35 cellular contexts compared by ENCODE assay signal in the genomic region with DNA sequence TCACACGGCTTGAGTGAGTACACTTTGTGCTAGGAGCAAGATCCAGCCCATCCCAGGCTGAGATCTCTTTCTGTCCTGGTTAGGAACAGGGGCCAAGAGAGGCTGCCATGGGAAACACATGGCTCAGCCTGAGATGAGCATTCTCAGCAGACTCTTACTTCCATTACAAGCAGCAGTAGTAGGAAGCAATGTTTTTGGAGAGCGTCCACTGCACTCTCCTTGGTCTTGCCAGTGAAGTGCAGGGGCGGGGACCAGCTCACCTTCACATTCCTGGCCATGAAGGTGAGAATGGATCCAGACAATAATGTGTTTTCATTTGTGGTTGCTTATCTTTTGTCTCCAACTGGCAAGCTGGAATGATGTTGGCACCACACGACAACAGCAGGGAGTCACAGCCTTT. TPM values are rescaled to one million over a fixed set of nuclear protein-coding genes. Genes with fewer than 3 reads are reported as not detected.
DNase-seq lines count a peak whose midpoint lies in the region; ATAC-seq, FAIRE-seq and TF ChIP-seq lines count a peak whose summit lies in the region.
"Had no signal": no experiment of that assay in that cellular context is flagged by ENCODE, and none has a peak within 500 bp of the region (broad histone marks: within the 10 kb centered on the region; RNA-seq: fewer than 3 reads in every experiment).

No MANE protein-coding gene starts in this region.

- H3K4me1 ChIP-seq in Karpas-422 (ENCODE audit: low read length) (peaks cover 65% of the 10 kb centered on the region), astrocyte (ENCODE audit: insufficient read depth, low read length) (peaks cover 47% of the 10 kb centered on the region)
- peaks cover 38 to 53% of the 10 kb centered on the region in 2 donors for H3K4me1 ChIP-seq in naive thymus-derived CD4-positive, alpha-beta T cell (ENCODE audit: control insufficient read depth in 2 of 2, insufficient read depth in 2 of 2, low read length in 2 of 2)
- H3K4me1 ChIP-seq: psoas muscle, sigmoid colon had no signal

- H3K27me3 Mint-ChIP-seq in CD4-positive, alpha-beta T cell: no peaks in the 10 kb centered on the region
- peaks cover 3% of the 10 kb centered on the region for H3K27me3 Mint-ChIP-seq in astrocyte (ENCODE audit: low read depth, unreplicated experiment)
- no peaks in the 10 kb centered on the region for H3K27me3 Mint-ChIP-seq in naive thymus-derived CD4-positive, alpha-beta T cell
- peaks cover 2% of the 10 kb centered on the region for H3K27me3 Mint-ChIP-seq in endothelial cell (ENCODE audit: unreplicated experiment)
- H3K27me3 Mint-ChIP-seq: activated CD4-positive, alpha-beta T cell treated with anti-CD3 and anti-CD28 coated beads for 36 hours had no signal

- H3K9ac ChIP-seq in Karpas-422 (ENCODE audit: low read length) (peak overlapping the region; percentile 77), astrocyte (ENCODE audit: low read length) (no peak overlapping the region)

- H3K27ac Mint-ChIP-seq in CD4-positive, alpha-beta T cell: no peak overlapping the region
- H3K27ac Mint-ChIP-seq in astrocyte (ENCODE audit: unreplicated experiment) (no peak overlapping the region), endothelial cell (ENCODE audit: unreplicated experiment) (no peak overlapping the region)
- no peak overlapping the region for H3K27ac Mint-ChIP-seq in naive thymus-derived CD4-positive, alpha-beta T cell

- H2AFZ ChIP-seq in Karpas-422 (ENCODE audit: low read length): peak overlapping the region; percentile 77; the same call in 1 of the 2 replicates
- H2AFZ ChIP-seq in astrocyte (ENCODE audit: low read depth, low read length): no peak overlapping the region
- H2AFZ ChIP-seq: PC-9 had no signal

- no peaks in the 10 kb centered on the region for H3K9me3 Mint-ChIP-seq in CD4-positive, alpha-beta T cell
- H3K9me3 Mint-ChIP-seq in astrocyte (ENCODE audit: unreplicated experiment): no peaks in the 10 kb centered on the region
- peaks cover 0 to 4% (median 0%) of the 10 kb centered on the region in 11 donors for H3K9me3 Mint-ChIP-seq in naive thymus-derived CD4-positive, alpha-beta T cell
- no peaks in the 10 kb centered on the region for H3K9me3 Mint-ChIP-seq in endothelial cell (ENCODE audit: unreplicated experiment)

- H3K4me3 Mint-ChIP-seq in CD4-positive, alpha-beta T cell: peak overlapping the region; percentile 40
- no peak overlapping the region for H3K4me3 Mint-ChIP-seq in astrocyte (ENCODE audit: unreplicated experiment)
- H3K4me3 Mint-ChIP-seq in naive thymus-derived CD4-positive, alpha-beta T cell: peak overlapping the region in 3 of 10 donors; percentile 14 to 38 (median 32)
- no peak overlapping the region for H3K4me3 Mint-ChIP-seq in endothelial cell (ENCODE audit: unreplicated experiment)
- H3K4me3 Mint-ChIP-seq: activated CD4-positive, alpha-beta T cell treated with anti-CD3 and anti-CD28 coated beads for 36 hours had no signal

- CTCF ChIA-PET in CD4-positive, alpha-beta T cell (lab: Charles Lee): interaction anchor here (0.9 to 3.6 kb wide), 5 partner anchors 10 to 206 kb away, joined by 6 to 28 read pairs (median 7); no protein-coding TSS in a partner anchor
- CTCF ChIA-PET in naive thymus-derived CD4-positive, alpha-beta T cell (lab: Charles Lee): interaction anchor here (0.8 to 2.6 kb wide), 7 partner anchors 10 to 206 kb away, joined by 3 to 14 read pairs (median 6); no protein-coding TSS in a partner anchor

- no peak for TF ChIP-seq CTCF in CD4-positive, alpha-beta T cell (IDR thresholded peaks at IDR 0.05)
- TF ChIP-seq CTCF in astrocyte (IDR thresholded peaks at IDR 0.05; ENCODE audit: insufficient read depth, low read depth, low read length) (no peak), endothelial cell (IDR thresholded peaks at IDR 0.05; ENCODE audit: unreplicated experiment) (no peak)

- H3K4me2 ChIP-seq in Karpas-422 (ENCODE audit: low read depth, low read length, poor library complexity, severe bottlenecking) (peak overlapping the region; percentile 77), astrocyte (ENCODE audit: low read length) (peak overlapping the region; percentile 85)

- no peak for DNase-seq in CD4-positive, alpha-beta T cell
- DNase-seq in Karpas-422 (no peak), astrocyte (ENCODE audit: low read depth) (no peak), NOMO-1 treated with DMSO at 0.1 percent for 48 hours (lab: John Stamatoyannopoulos, UW; ENCODE audit: unreplicated experiment) (no peak), endothelial cell (ENCODE audit: low spot score) (no peak)
- no peak for DNase-seq in naive thymus-derived CD4-positive, alpha-beta T cell
- DNase-seq: activated CD4-positive, alpha-beta T cell treated with anti-CD3 and anti-CD28 coated beads for 36 hours; activated naive CD4-positive, alpha-beta T cell treated with Interleukin-2 at 50 U/mL for 16 hours; amygdala; DMS153; head of caudate nucleus; MG63; NCI-H1417 treated with DMSO at 0.1 percent for 48 hours; NCI-H446 treated with DMSO at 0.1 percent for 48 hours; PC-9; psoas muscle; sigmoid colon; stimulated activated CD4-positive, alpha-beta T cell treated with anti-CD3 and anti-CD28 coated beads, Interleukin-15, amount 100 ng/mL, for 24 hours; stimulated activated naive CD4-positive, alpha-beta T cell; upper lobe of right lung had no signal

- no peaks in the 10 kb centered on the region for H3K27me3 ChIP-seq in CD4-positive, alpha-beta T cell (ENCODE audit: control insufficient read depth, insufficient read depth, low read length)
- H3K27me3 ChIP-seq in Karpas-422 (ENCODE audit: low read length) (no peaks in the 10 kb centered on the region), astrocyte (ENCODE audit: insufficient read depth, low read length) (no peaks in the 10 kb centered on the region)
- no peaks in the 10 kb centered on the region for H3K27me3 ChIP-seq in naive thymus-derived CD4-positive, alpha-beta T cell (ENCODE audit: control insufficient read depth in 2 of 2, insufficient read depth in 2 of 2, low read length in 2 of 2)

- H3K79me2 ChIP-seq in Karpas-422 (ENCODE audit: low read length) (no peaks in the 10 kb centered on the region; the same call in 1 of the 2 replicates), astrocyte (ENCODE audit: insufficient read depth, low read length) (no peaks in the 10 kb centered on the region)

- no peak for FAIRE-seq in astrocyte (lab: Jason Lieb, UNC)
- FAIRE-seq: bronchial epithelial cell, HTR-8/SVneo, K562 had no signal

- no peaks in the 10 kb centered on the region for H3K36me3 ChIP-seq in Karpas-422 (ENCODE audit: insufficient read depth, low read length)
- H3K36me3 ChIP-seq in astrocyte (ENCODE audit: insufficient read depth, low read length): no peaks in the 10 kb centered on the region
- H3K36me3 ChIP-seq in naive thymus-derived CD4-positive, alpha-beta T cell (ENCODE audit: control insufficient read depth in 2 of 3, insufficient read depth in 3 of 3, low read length in 3 of 3): no peaks in the 10 kb centered on the region
- H3K36me3 ChIP-seq: HAP-1, MG63, neutrophil, sigmoid colon, suprapubic skin, upper lobe of right lung had no signal

- H4K20me1 ChIP-seq in Karpas-422 (ENCODE audit: insufficient read depth, low read depth, low read length): no peaks in the 10 kb centered on the region
- no peaks in the 10 kb centered on the region for H4K20me1 ChIP-seq in astrocyte (ENCODE audit: insufficient read depth, low read length)

- peak overlapping the region; percentile 63 for H3K4me3 ChIP-seq in Karpas-422 (ENCODE audit: low read length)
- H3K4me3 ChIP-seq in astrocyte (ENCODE audit: insufficient read depth, low read depth, low read length): no peak overlapping the region
- H3K4me3 ChIP-seq in naive thymus-derived CD4-positive, alpha-beta T cell (ENCODE audit: low read length): peak overlapping the region; percentile 50
- H3K4me3 ChIP-seq: HAP-1, K562, MG63, PC-9, psoas muscle, sigmoid colon, upper lobe of right lung had no signal

- ATAC-seq in CD4-positive, alpha-beta T cell (ENCODE audit: poor library complexity): no peak
- no peak for ATAC-seq in naive thymus-derived CD4-positive, alpha-beta T cell
- no peak for ATAC-seq in HG02840 (IDR thresholded peaks at IDR 0.05; ENCODE audit: low FRiP score, unreplicated experiment)
- ATAC-seq: K562, Right ventricle myocardium inferior, SK-N-SH treated with all-trans-retinoic acid at 6 μM for 48 hours, upper lobe of right lung had no signal

- intact Hi-C loops in CD4-positive, alpha-beta T cell (cut with DNase I, micrococcal nuclease): loop anchor here in 1 of 2 experiments (5.0 to 10.0 kb wide), 2 partner anchors 120 to 158 kb away; partner anchors contain the start of genes CCDC191 and QTRT2
- intact Hi-C loops in naive thymus-derived CD4-positive, alpha-beta T cell (cut with micrococcal nuclease): loop anchor here (1.0 to 10.0 kb wide), 19 partner anchors 19 to 1650 kb away; partner anchors contain the start of genes CCDC191 (in 2 of the 2), QTRT2 (in 2 of the 2), SIDT1 (in 2 of the 2) and USF3 (in 2 of the 2)

- POLR2A ChIA-PET in CD4-positive, alpha-beta T cell (lab: Charles Lee): interaction anchor here (1.0 to 3.5 kb wide), 15 partner anchors 11 to 1571 kb away, joined by 3 to 110 read pairs (median 14); partner anchors contain the start of genes ATP6V1A, NAA50 and TIGIT
- POLR2A ChIA-PET in naive thymus-derived CD4-positive, alpha-beta T cell (lab: Charles Lee): interaction anchor here (0.9 to 6.3 kb wide), 14 partner anchors 8 to 1254 kb away, joined by 4 to 132 read pairs (median 9); partner anchors contain the start of genes ZBTB20 and ZNF80

- H3K9me2 ChIP-seq in Karpas-422 (replicated peaks; ENCODE audit: insufficient read depth, low read length): no peaks in the 10 kb centered on the region

- no peaks in the 10 kb centered on the region for H3K4me1 Mint-ChIP-seq in CD4-positive, alpha-beta T cell (ENCODE audit: low read depth)
- H3K4me1 Mint-ChIP-seq in astrocyte (ENCODE audit: low read depth, unreplicated experiment) (peaks cover 3% of the 10 kb centered on the region), endothelial cell (ENCODE audit: unreplicated experiment) (peaks cover 10% of the 10 kb centered on the region)
- peaks cover 0 to 20% (median 0%) of the 10 kb centered on the region in 7 donors for H3K4me1 Mint-ChIP-seq in naive thymus-derived CD4-positive, alpha-beta T cell

- no peaks in the 10 kb centered on the region for H3K36me3 Mint-ChIP-seq in CD4-positive, alpha-beta T cell (ENCODE audit: low read depth)
- H3K36me3 Mint-ChIP-seq in astrocyte (ENCODE audit: low read depth, unreplicated experiment): no peaks in the 10 kb centered on the region
- H3K36me3 Mint-ChIP-seq in naive thymus-derived CD4-positive, alpha-beta T cell: peaks cover 0 to 8% (median 0%) of the 10 kb centered on the region in 5 donors
- no peaks in the 10 kb centered on the region for H3K36me3 Mint-ChIP-seq in endothelial cell (ENCODE audit: low read depth, unreplicated experiment)

- H3K9me3 ChIP-seq in CD4-positive, alpha-beta T cell (ENCODE audit: control insufficient read depth, low read length): no peaks in the 10 kb centered on the region
- H3K9me3 ChIP-seq in Karpas-422 (ENCODE audit: low read length): no peaks in the 10 kb centered on the region
- no peaks in the 10 kb centered on the region for H3K9me3 ChIP-seq in astrocyte (ENCODE audit: insufficient read depth, low read depth, low read length)
- H3K9me3 ChIP-seq in naive thymus-derived CD4-positive, alpha-beta T cell (ENCODE audit: control insufficient read depth in 2 of 3, low read length in 3 of 3): no peaks in the 10 kb centered on the region
- H3K9me3 ChIP-seq: HAP-1, MG63, neutrophil, psoas muscle, sigmoid colon, suprapubic skin, upper lobe of right lung had no signal

- peak overlapping the region; percentile 93 for H3K27ac ChIP-seq in CD4-positive, alpha-beta T cell (ENCODE audit: low read depth, low read length)
- H3K27ac ChIP-seq in Karpas-422 (ENCODE audit: low read length) (peak overlapping the region; percentile 98), astrocyte (ENCODE audit: low read depth, low read length) (no peak overlapping the region)
- peak overlapping the region; percentile 90 for H3K27ac ChIP-seq in naive thymus-derived CD4-positive, alpha-beta T cell (ENCODE audit: low read depth, low read length)
- H3K27ac ChIP-seq: neutrophil, PC-9, psoas muscle, sigmoid colon, suprapubic skin had no signal

RNA-seq across cellular contexts. Expression of gene ZNF80, which starts 24.7 kb away (rescaled TPM):
- total RNA-seq in CD4-positive, alpha-beta T cell: under 1 TPM; 0.16 to 0.17 TPM
- not detected in 2 replicates for total RNA-seq in Karpas-422 (2014; rRNA removed; shearing (Covaris generic); ENCODE audit: low replicate concordance)
- total RNA-seq in astrocyte: not detected in 2 replicates
- under 1 TPM; 0.27 to 0.65 (median 0.61) TPM for total RNA-seq in naive thymus-derived CD4-positive, alpha-beta T cell
- polyA plus RNA-seq in naive thymus-derived CD4-positive, alpha-beta T cell: under 1 TPM in 1 of 2 donors, not detected in 1; 0.35 TPM
- total RNA-seq in endothelial cell (ENCODE audit: unreplicated experiment): not detected
- total RNA-seq: bronchial epithelial cell, fibroblast of villous mesenchyme, G401, kidney epithelial cell, lung microvascular endothelial cell, PC-9, psoas muscle, Right ventricle myocardium inferior, sigmoid colon, suprapubic skin, upper lobe of right lung had no signal
- polyA plus RNA-seq: psoas muscle had no signal

RNA-seq across cellular contexts. Expression of gene DRD3, which starts 33.8 kb away (rescaled TPM):
- not detected for total RNA-seq in CD4-positive, alpha-beta T cell
- total RNA-seq in Karpas-422 (2014; rRNA removed; shearing (Covaris generic); ENCODE audit: low replicate concordance): not detected in 2 replicates
- total RNA-seq in astrocyte: not detected in 2 replicates
- not detected for total RNA-seq in naive thymus-derived CD4-positive, alpha-beta T cell
- not detected for polyA plus RNA-seq in naive thymus-derived CD4-positive, alpha-beta T cell
- not detected for total RNA-seq in endothelial cell (ENCODE audit: unreplicated experiment)
- total RNA-seq: activated CD4-positive, alpha-beta T cell treated with anti-CD3 and anti-CD28 coated beads for 36 hours; bronchial epithelial cell; fibroblast of villous mesenchyme; G401; K562; kidney epithelial cell; lung microvascular endothelial cell; PC-9; psoas muscle; Right ventricle myocardium inferior; sigmoid colon; suprapubic skin; T-helper 2 cell treated with Interferon-gamma antibody and Interleukin-4, amounts not matched to agents 100 ng/mL and 5 ng/mL, for 36 hours; upper lobe of right lung had no signal
- polyA plus RNA-seq: esophagus, K562, psoas muscle, sigmoid colon had no signal
